ENCODE assay signal across 8 cellular contexts in genomic region chr7:50696810-50697582, GRCh38.
DNase-seq lines count a peak whose midpoint lies in the region; ATAC-seq and TF ChIP-seq lines count a peak whose summit lies in the region.

No MANE protein-coding gene starts in this region.

- peak; percentile 54 for ATAC-seq in GM19452 (IDR thresholded peaks at IDR 0.05; ENCODE audit: unreplicated experiment)

- TF ChIP-seq CTCF in AG04450 (IDR thresholded peaks at IDR 0.05; ENCODE audit: low read depth, low read length): peak; percentile 45
- TF ChIP-seq CTCF in GM20000 (IDR thresholded peaks at IDR 0.05; ENCODE audit: extremely low read depth, missing control alignments): no peak
- no peak for TF ChIP-seq CTCF in lower leg skin (IDR thresholded peaks at IDR 0.05)

- H3K27ac ChIP-seq in AG04450 (ENCODE audit: low read depth, low read length): no peak overlapping the region

- no peaks in the 10 kb centered on the region for H3K9me3 ChIP-seq in AG04450 (ENCODE audit: control insufficient read depth, insufficient read depth, low read length)

- POLR2A ChIA-PET in AG04450 (lab: Yijun Ruan, JAX): interaction anchor here (0.5 kb wide), 1 partner anchor 15 kb away, joined by 3 read pairs; no protein-coding TSS in a partner anchor

- intact Hi-C loops in lower leg skin (cut with DNase I; ENCODE audit: low total_unique reads): no loop called here

- no peak for TF ChIP-seq POLR2A in lower leg skin (IDR thresholded peaks at IDR 0.05)

- CTCF ChIA-PET in AG04450 (lab: Charles Lee): interaction anchor here (0.9 to 2.1 kb wide), 4 partner anchors 11 to 465 kb away, joined by 3 to 10 read pairs (median 4); no protein-coding TSS in a partner anchor

- H3K4me3 ChIP-seq in AG04450 (ENCODE audit: low read depth, low read length) (no peak overlapping the region), lower leg skin (ENCODE audit: low read depth, poor library complexity, severe bottlenecking) (no peak overlapping the region)

- DNase-seq in AG04450 (ENCODE audit: low read depth, low spot score) (no peak), SW480 (ENCODE audit: low spot score) (peak; percentile 14), iris pigment epithelial cell (ENCODE audit: low read depth) (peak; percentile 21), GM19240 (ENCODE audit: insufficient read length, low spot score) (no peak), GM20000 (ENCODE audit: low spot score) (no peak), lower leg skin (ENCODE audit: low spot score in 2 of 2) (no peak), AG08396 (ENCODE audit: low spot score) (no peak)

- no peaks in the 10 kb centered on the region for H3K27me3 ChIP-seq in AG04450 (ENCODE audit: control insufficient read depth, insufficient read depth, low read length)

- WGBS in lower leg skin, 2 donors: 77 to 87% methylated on average over 3 of the region's 3 CpGs

Comparison
In these comparisons a context has a peak if more than half of its experiments do, and no peak if none do; other contexts are left out.
1. DNase-seq: peak in SW480 (single experiment) and iris pigment epithelial cell (single experiment); none in AG04450 (single experiment), GM19240 (single experiment), GM20000 (single experiment), lower leg skin (0 of 2) and AG08396 (single experiment).